In genomic region chr10:71209324-71210030, GRCh38 we compare ENCODE assay signal across 2 cellular contexts.
TF ChIP-seq lines count a peak whose summit lies in the region.

No MANE protein-coding gene starts in this region.

TF ChIP-seq in A549, 52 proteins besides CTCF, POLR2A, EP300 and RAD21:
- no peak for TF ChIP-seq RNF2 (IDR thresholded peaks at IDR 0.05; ENCODE audit: borderline replicate concordance, low read depth)
- no peak for TF ChIP-seq MAX (IDR thresholded peaks at IDR 0.05)

TF ChIP-seq in H1, 55 proteins besides CTCF, POLR2A, EP300 and RAD21:
- TF ChIP-seq RBBP5 (IDR thresholded peaks at IDR 0.05; ENCODE audit: borderline replicate concordance, low read depth, low read length) = 0 out of 2 replicates have a peak, but pooled peaks have one; percentile 27
- TF ChIP-seq MAX (IDR thresholded peaks at IDR 0.05) = no peak
